In genomic region chr7:33261585-33261984, GRCh38 we compare ENCODE assay signal across 16 cellular contexts.
DNase-seq lines count a peak whose midpoint lies in the region; ATAC-seq lines count a peak whose summit lies in the region.
"Had no signal": no experiment of that assay in that cellular context is flagged by ENCODE, and none has a peak within 500 bp of the region (broad histone marks: within the 10 kb centered on the region; RNA-seq: fewer than 3 reads in every experiment).

No MANE protein-coding gene starts in this region.

- H3K27me3 ChIP-seq in CD4-positive, CD25-positive, alpha-beta regulatory T cell (ENCODE audit: control insufficient read depth, insufficient read depth, low read length) = no peaks in the 10 kb centered on the region
- H3K27me3 ChIP-seq: hepatocyte had no signal

- no peak overlapping the region for H3K27ac ChIP-seq in CD4-positive, CD25-positive, alpha-beta regulatory T cell (ENCODE audit: insufficient read depth, low read length, poor library complexity, severe bottlenecking)
- H3K27ac ChIP-seq: hepatocyte had no signal

- no peak overlapping the region for H3K4me3 Mint-ChIP-seq in CD4-positive, CD25-positive, alpha-beta regulatory T cell
- H3K4me3 Mint-ChIP-seq in activated T-helper 17 cell treated with anti-CD3 and anti-CD28 coated beads, Interleukin-2, amount 50 U/mL, for 72 hours = no peak overlapping the region

- no peaks in the 10 kb centered on the region for H3K27me3 Mint-ChIP-seq in CD4-positive, CD25-positive, alpha-beta regulatory T cell
- no peaks in the 10 kb centered on the region for H3K27me3 Mint-ChIP-seq in activated T-helper 17 cell treated with anti-CD3 and anti-CD28 coated beads, Interleukin-2, amount 50 U/mL, for 72 hours

- H3K36me3 ChIP-seq in CD4-positive, CD25-positive, alpha-beta regulatory T cell (ENCODE audit: control insufficient read depth, insufficient read depth, low read length) = no peaks in the 10 kb centered on the region

- H3K9me3 ChIP-seq in CD4-positive, CD25-positive, alpha-beta regulatory T cell (ENCODE audit: control insufficient read depth in 2 of 2, low read length in 2 of 2) = no peaks in the 10 kb centered on the region

- H3K36me3 Mint-ChIP-seq in CD4-positive, CD25-positive, alpha-beta regulatory T cell = peaks cover 25% of the 10 kb centered on the region
- H3K36me3 Mint-ChIP-seq in activated T-helper 17 cell treated with anti-CD3 and anti-CD28 coated beads, Interleukin-2, amount 50 U/mL, for 72 hours (ENCODE audit: low read depth) = peaks cover 21% of the 10 kb centered on the region

- DNase-seq in CD4-positive, CD25-positive, alpha-beta regulatory T cell = peak in 1 of 3 donors; percentile 46
- DNase-seq in NCI-H524 (lab: John Stamatoyannopoulos, UW) (no peak), NCI-H146 (lab: John Stamatoyannopoulos, UW) (no peak), Kasumi-1 (lab: John Stamatoyannopoulos, UW) (no peak)
- DNase-seq: activated CD4-positive, alpha-beta T cell treated with anti-CD3 and anti-CD28 coated beads, Interleukin-2, amount 50 U/mL, for 48 hours; AML-193; effector CD4-positive, alpha-beta T cell; KBM-7; NCI-H69; posterior cingulate gyrus; stimulated activated CD4-positive, alpha-beta T cell treated with anti-CD3 and anti-CD28 coated beads, Interleukin-2, amount 100 ng/mL, for 48 hours had no signal

- peaks cover 0 to 1% (median 0%) of the 10 kb centered on the region in 7 donors for H3K9me3 Mint-ChIP-seq in CD4-positive, CD25-positive, alpha-beta regulatory T cell
- H3K9me3 Mint-ChIP-seq in activated T-helper 17 cell treated with anti-CD3 and anti-CD28 coated beads, Interleukin-2, amount 50 U/mL, for 72 hours = no peaks in the 10 kb centered on the region

- H3K4me1 Mint-ChIP-seq in CD4-positive, CD25-positive, alpha-beta regulatory T cell = peaks cover 11 to 18% (median 12%) of the 10 kb centered on the region in 4 donors
- H3K4me1 Mint-ChIP-seq in activated T-helper 17 cell treated with anti-CD3 and anti-CD28 coated beads, Interleukin-2, amount 50 U/mL, for 72 hours = peaks cover 9% of the 10 kb centered on the region

- ATAC-seq in CD4-positive, CD25-positive, alpha-beta regulatory T cell (ENCODE audit: low read depth in 2 of 2) = no peak
- peak; percentile 62 for ATAC-seq in GM18909 (IDR thresholded peaks at IDR 0.05; ENCODE audit: poor library complexity, unreplicated experiment)
- ATAC-seq in HG03159 (IDR thresholded peaks at IDR 0.05; ENCODE audit: unreplicated experiment) = peak; percentile 69
- ATAC-seq in activated T-helper 17 cell treated with anti-CD3 and anti-CD28 coated beads, Interleukin-2, amount 50 U/mL, for 72 hours (replicated peaks) = peak; percentile 88
- no peak for ATAC-seq in GM21576 (IDR thresholded peaks at IDR 0.05; ENCODE audit: unreplicated experiment)

- H3K4me3 ChIP-seq in CD4-positive, CD25-positive, alpha-beta regulatory T cell (ENCODE audit: low read depth, low read length) = no peak overlapping the region
- H3K4me3 ChIP-seq: hepatocyte had no signal

- H3K27ac Mint-ChIP-seq in CD4-positive, CD25-positive, alpha-beta regulatory T cell = peak overlapping the region in 2 of 3 donors; percentile 37 to 62
- no peak overlapping the region for H3K27ac Mint-ChIP-seq in activated T-helper 17 cell treated with anti-CD3 and anti-CD28 coated beads, Interleukin-2, amount 50 U/mL, for 72 hours

- no peaks in the 10 kb centered on the region for H3K4me1 ChIP-seq in CD4-positive, CD25-positive, alpha-beta regulatory T cell (ENCODE audit: control insufficient read depth, insufficient read depth, low read length, poor library complexity, severe bottlenecking)

Comparison
In these comparisons a context has a peak if more than half of its experiments do, and no peak if none do; other contexts are left out.
1. ATAC-seq: peak in GM18909 (single experiment), HG03159 (single experiment) and activated T-helper 17 cell treated with anti-CD3 and anti-CD28 coated beads, Interleukin-2, amount 50 U/mL, for 72 hours (single experiment); none in CD4-positive, CD25-positive, alpha-beta regulatory T cell (0 of 2) and GM21576 (single experiment).